ENCODE assay signal across 19 cellular contexts in genomic region chr1:218739426-218739825, GRCh38.
DNase-seq lines count a peak whose midpoint lies in the region; ATAC-seq and TF ChIP-seq lines count a peak whose summit lies in the region.
"Had no signal": no experiment of that assay in that cellular context is flagged by ENCODE, and none has a peak within 500 bp of the region (broad histone marks: within the 10 kb centered on the region; RNA-seq: fewer than 3 reads in every experiment).

No MANE protein-coding gene starts in this region.

- H3K4me1 ChIP-seq in adrenal gland (replicated peaks in 1 of 2) (no peaks in the 10 kb centered on the region), gastroesophageal sphincter (no peaks in the 10 kb centered on the region), ovary (ENCODE audit: insufficient read depth) (peaks cover 2% of the 10 kb centered on the region)
- H3K4me1 ChIP-seq: upper lobe of left lung had no signal

- peak; percentile 87 for ATAC-seq in gastroesophageal sphincter
- ATAC-seq in effector memory CD8-positive, alpha-beta T cell (replicated peaks), result no peak
- ATAC-seq: natural killer cell, T-cell, WTC11 had no signal

- TF ChIP-seq EP300 in gastroesophageal sphincter (IDR thresholded peaks at IDR 0.05) (no peak), ovary (IDR thresholded peaks at IDR 0.05) (no peak)

- no peaks in the 10 kb centered on the region for H3K36me3 ChIP-seq in adrenal gland (replicated peaks in 1 of 2)
- H3K36me3 ChIP-seq in gastroesophageal sphincter, result no peaks in the 10 kb centered on the region
- no peaks in the 10 kb centered on the region for H3K36me3 ChIP-seq in ovary
- H3K36me3 ChIP-seq: upper lobe of left lung had no signal

- H3K9me3 ChIP-seq in adrenal gland (replicated peaks in 1 of 3), result no peaks in the 10 kb centered on the region
- H3K9me3 ChIP-seq in gastroesophageal sphincter, result no peaks in the 10 kb centered on the region
- no peaks in the 10 kb centered on the region for H3K9me3 ChIP-seq in ovary
- H3K9me3 ChIP-seq: upper lobe of left lung had no signal

- H3K27me3 ChIP-seq in adrenal gland, result no peaks in the 10 kb centered on the region
- H3K27me3 ChIP-seq in gastroesophageal sphincter, result no peaks in the 10 kb centered on the region
- H3K27me3 ChIP-seq in ovary, result no peaks in the 10 kb centered on the region
- H3K27me3 ChIP-seq: hepatocyte, upper lobe of left lung had no signal

- TF ChIP-seq CTCF in adrenal gland (IDR thresholded peaks at IDR 0.05) (no peak), gastroesophageal sphincter (IDR thresholded peaks at IDR 0.05) (no peak), ovary (IDR thresholded peaks at IDR 0.05) (no peak)

- no peak overlapping the region for H3K27ac Mint-ChIP-seq in effector memory CD8-positive, alpha-beta T cell
- H3K27ac Mint-ChIP-seq: natural killer cell, T-cell, WTC11 had no signal

- no peaks in the 10 kb centered on the region for H3K4me1 Mint-ChIP-seq in effector memory CD8-positive, alpha-beta T cell (ENCODE audit: low read depth in 2 of 2)
- H3K4me1 Mint-ChIP-seq: natural killer cell, T-cell, WTC11 had no signal

- DNase-seq in EH (ENCODE audit: low read depth), result peak; percentile 19
- peak in 5 of 7 donors; percentile 17 to 55 (median 23) for DNase-seq in adrenal gland
- DNase-seq in ovary, result peak; percentile 41 to 68 (median 59)
- no peak for DNase-seq in effector memory CD8-positive, alpha-beta T cell
- DNase-seq in activated CD8-positive, alpha-beta memory T cell treated with anti-CD3 and anti-CD28 coated beads for 24 hours, result no peak
- no peak for DNase-seq in GM19238 (ENCODE audit: insufficient read length, low spot score)
- DNase-seq in cerebellar nuclear complex (lab: John Stamatoyannopoulos, UW), result no peak
- DNase-seq: activated naive CD4-positive, alpha-beta T cell treated with Interleukin-2 at 50 U/mL for 16 hours; caudate nucleus; natural killer cell; NCI-H2029 treated with DMSO at 0.1 percent for 48 hours; NCI-H82; RPMI8226; stimulated activated CD4-positive, alpha-beta T cell treated with anti-CD3 and anti-CD28 coated beads, Interleukin-4, amount 100 ng/mL, for 1 hour; T-cell; upper lobe of left lung had no signal

- H3K4me3 ChIP-seq in adrenal gland (no peak overlapping the region), gastroesophageal sphincter (no peak overlapping the region), ovary (no peak overlapping the region)
- H3K4me3 ChIP-seq: hepatocyte, upper lobe of left lung had no signal

- 52 to 67% (median 66%) methylated on average over 4 of the region's 4 CpGs for WGBS in adrenal gland, 4 donors
- 50 to 68% methylated on average over 1 to 3 of the region's 4 CpGs for WGBS in gastroesophageal sphincter (ENCODE audit: low coverage in 1 of 2), 2 donors
- 29 to 51% (median 30%) methylated on average over 4 of the region's 4 CpGs for WGBS in ovary, 3 donors

- H3K27me3 Mint-ChIP-seq in effector memory CD8-positive, alpha-beta T cell, result no peaks in the 10 kb centered on the region
- H3K27me3 Mint-ChIP-seq: T-cell had no signal

- H3K27ac ChIP-seq in adrenal gland (no peak overlapping the region), gastroesophageal sphincter (no peak overlapping the region), ovary (no peak overlapping the region)
- H3K27ac ChIP-seq: hepatocyte, upper lobe of left lung had no signal

- H3K36me3 Mint-ChIP-seq in effector memory CD8-positive, alpha-beta T cell (ENCODE audit: insufficient read depth), result no peaks in the 10 kb centered on the region
- H3K36me3 Mint-ChIP-seq: T-cell had no signal

- intact Hi-C loops in adrenal gland (cut with DNase I) (no loop called here), ovary (cut with DNase I) (no loop called here)

- TF ChIP-seq POLR2A in adrenal gland (IDR thresholded peaks at IDR 0.05), result no peak
- TF ChIP-seq POLR2A in gastroesophageal sphincter (IDR thresholded peaks at IDR 0.05), result no peak
- TF ChIP-seq POLR2A in ovary (IDR thresholded peaks at IDR 0.05), result no peak

- no peak overlapping the region for H3K4me3 Mint-ChIP-seq in effector memory CD8-positive, alpha-beta T cell
- H3K4me3 Mint-ChIP-seq: natural killer cell, T-cell, WTC11 had no signal

- H3K9me3 Mint-ChIP-seq in effector memory CD8-positive, alpha-beta T cell, result peaks cover 4 to 14% of the 10 kb centered on the region in 2 donors

Comparison
In these comparisons a context has a peak if more than half of its experiments do, and no peak if none do; other contexts are left out.
1. DNase-seq: peak in EH (single experiment), adrenal gland (5 of 7) and ovary (5 of 5); none in effector memory CD8-positive, alpha-beta T cell (0 of 3), activated CD8-positive, alpha-beta memory T cell treated with anti-CD3 and anti-CD28 coated beads for 24 hours (single experiment), GM19238 (single experiment) and cerebellar nuclear complex (0 of 2).